In the genomic region with DNA sequence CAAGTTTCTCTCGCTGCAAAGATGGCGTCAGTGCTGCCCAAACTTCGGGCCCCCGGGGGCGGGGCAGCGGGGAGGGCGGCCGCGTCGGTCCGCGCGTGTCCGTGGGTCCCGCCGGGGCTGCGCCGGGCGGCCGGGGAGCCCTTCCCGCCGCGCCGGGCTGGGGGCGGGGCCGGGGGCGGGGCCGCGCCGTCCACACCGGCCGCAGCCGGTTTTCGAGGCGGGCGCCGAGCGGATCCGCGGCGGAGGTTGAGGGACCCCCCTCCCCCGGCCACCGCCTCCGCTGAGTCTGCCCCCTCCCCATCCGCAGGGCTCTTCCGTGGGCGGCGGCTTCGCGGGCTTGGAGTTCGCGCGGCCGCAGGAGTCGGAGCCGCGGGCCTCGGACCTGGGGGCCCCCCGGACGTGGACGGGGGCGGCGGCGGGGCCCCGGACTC, we compare ENCODE assay signal across 9 cellular contexts. TPM values are rescaled to one million over a fixed set of nuclear protein-coding genes. Genes with fewer than 3 reads are reported as not detected.
A peak's percentile ranks its signal among the peaks of the same experiment; 100 is the strongest.
DNase-seq lines count a peak whose midpoint lies in the region; ATAC-seq, FAIRE-seq and TF ChIP-seq lines count a peak whose summit lies in the region.
"Had no signal": no experiment of that assay in that cellular context is flagged by ENCODE, and none has a peak within 500 bp of the region (broad histone marks: within the 10 kb centered on the region; RNA-seq: fewer than 3 reads in every experiment).

No MANE protein-coding gene starts in this region.

- peaks cover 5 to 16% of the 10 kb centered on the region in 2 donors for H3K4me1 ChIP-seq in kidney (ENCODE audit: control insufficient read depth in 1 of 2, insufficient read depth in 1 of 2, low read depth in 1 of 2, low read length in 2 of 2)

- intact Hi-C loops in kidney (cut with DNase I), result no loop called here
- intact Hi-C loops in posterior vena cava (cut with DNase I), result no loop called here

- ATAC-seq in HG02763 (IDR thresholded peaks at IDR 0.05; ENCODE audit: unreplicated experiment) (peak; percentile 13), SK-N-SH treated with all-trans-retinoic acid at 6 μM for 48 hours (peak; percentile 11), GM21526 (IDR thresholded peaks at IDR 0.05; ENCODE audit: low FRiP score, unreplicated experiment) (no peak)
- ATAC-seq in central memory CD8-positive, alpha-beta T cell (replicated peaks; ENCODE audit: extremely low read depth, poor library complexity, severe bottlenecking), result no peak
- ATAC-seq in stimulated activated memory B cell treated with anti-CD40 and anti-IgM and Interleukin-4, amounts not matched to agents 10 μg/mL and 1 μg/mL and 100 μg/mL, for 72 hours, result peak; percentile 13

- no peaks in the 10 kb centered on the region for H3K9me3 Mint-ChIP-seq in central memory CD8-positive, alpha-beta T cell
- no peaks in the 10 kb centered on the region for H3K9me3 Mint-ChIP-seq in stimulated activated memory B cell treated with anti-CD40 and anti-IgM and Interleukin-4, amounts not matched to agents 10 μg/mL and 1 μg/mL and 100 μg/mL, for 72 hours

- H3K36me3 ChIP-seq in kidney (ENCODE audit: control insufficient read depth in 1 of 2, insufficient read depth in 2 of 2, low read length in 2 of 2), result peaks cover 2 to 13% of the 10 kb centered on the region in 2 donors

- H3K27me3 Mint-ChIP-seq in central memory CD8-positive, alpha-beta T cell, result no peaks in the 10 kb centered on the region
- H3K27me3 Mint-ChIP-seq in stimulated activated memory B cell treated with anti-CD40 and anti-IgM and Interleukin-4, amounts not matched to agents 10 μg/mL and 1 μg/mL and 100 μg/mL, for 72 hours, result no peaks in the 10 kb centered on the region

- H3K9me3 ChIP-seq in kidney (ENCODE audit: control insufficient read depth in 1 of 2, low read length in 2 of 2), result no peaks in the 10 kb centered on the region

- H3K27ac ChIP-seq in kidney (ENCODE audit: low read depth in 2 of 2, low read length in 2 of 2), result peak overlapping the region; percentile 89 to 92

- peak overlapping the region; percentile 69 for H3K4me3 Mint-ChIP-seq in central memory CD8-positive, alpha-beta T cell
- H3K4me3 Mint-ChIP-seq in stimulated activated memory B cell treated with anti-CD40 and anti-IgM and Interleukin-4, amounts not matched to agents 10 μg/mL and 1 μg/mL and 100 μg/mL, for 72 hours, result no peak overlapping the region

- peak overlapping the region in 1 of 2 donors; percentile 69 for H3K9ac ChIP-seq in kidney (ENCODE audit: low read length in 2 of 2)

- DNase-seq in EH (ENCODE audit: low read depth), result peak; percentile 41
- no peak for DNase-seq in central memory CD8-positive, alpha-beta T cell (ENCODE audit: low spot score in 2 of 2)
- DNase-seq in kidney, result peak; percentile 91
- DNase-seq in posterior vena cava (ENCODE audit: low spot score), result no peak

- no peak for FAIRE-seq in kidney (lab: Jason Lieb, UNC)

- peak overlapping the region in 1 of 2 donors; percentile 71 for H3K4me3 ChIP-seq in kidney (ENCODE audit: low read length in 2 of 2)

- H3K36me3 Mint-ChIP-seq in central memory CD8-positive, alpha-beta T cell (ENCODE audit: insufficient read depth), result peaks cover 43% of the 10 kb centered on the region
- peaks cover 5% of the 10 kb centered on the region for H3K36me3 Mint-ChIP-seq in stimulated activated memory B cell treated with anti-CD40 and anti-IgM and Interleukin-4, amounts not matched to agents 10 μg/mL and 1 μg/mL and 100 μg/mL, for 72 hours

- no peak overlapping the region for H3K27ac Mint-ChIP-seq in central memory CD8-positive, alpha-beta T cell (ENCODE audit: low read depth)
- no peak overlapping the region for H3K27ac Mint-ChIP-seq in stimulated activated memory B cell treated with anti-CD40 and anti-IgM and Interleukin-4, amounts not matched to agents 10 μg/mL and 1 μg/mL and 100 μg/mL, for 72 hours

- peaks cover 14% of the 10 kb centered on the region for H3K4me1 Mint-ChIP-seq in central memory CD8-positive, alpha-beta T cell
- H3K4me1 Mint-ChIP-seq in stimulated activated memory B cell treated with anti-CD40 and anti-IgM and Interleukin-4, amounts not matched to agents 10 μg/mL and 1 μg/mL and 100 μg/mL, for 72 hours, result peaks cover 26% of the 10 kb centered on the region

- TF ChIP-seq CTCF in kidney (IDR thresholded peaks at IDR 0.05; ENCODE audit: borderline replicate concordance, extremely low read depth, insufficient read depth), result no peak

TF ChIP-seq in SK-N-SH treated with all-trans-retinoic acid at 6 μM for 48 hours, 23 proteins besides CTCF, POLR2A, EP300 and RAD21:
- no peak for TF ChIP-seq ZNF8 (CRISPR knock-in tag; IDR thresholded peaks at IDR 0.05)
- TF ChIP-seq, protein P1, sequence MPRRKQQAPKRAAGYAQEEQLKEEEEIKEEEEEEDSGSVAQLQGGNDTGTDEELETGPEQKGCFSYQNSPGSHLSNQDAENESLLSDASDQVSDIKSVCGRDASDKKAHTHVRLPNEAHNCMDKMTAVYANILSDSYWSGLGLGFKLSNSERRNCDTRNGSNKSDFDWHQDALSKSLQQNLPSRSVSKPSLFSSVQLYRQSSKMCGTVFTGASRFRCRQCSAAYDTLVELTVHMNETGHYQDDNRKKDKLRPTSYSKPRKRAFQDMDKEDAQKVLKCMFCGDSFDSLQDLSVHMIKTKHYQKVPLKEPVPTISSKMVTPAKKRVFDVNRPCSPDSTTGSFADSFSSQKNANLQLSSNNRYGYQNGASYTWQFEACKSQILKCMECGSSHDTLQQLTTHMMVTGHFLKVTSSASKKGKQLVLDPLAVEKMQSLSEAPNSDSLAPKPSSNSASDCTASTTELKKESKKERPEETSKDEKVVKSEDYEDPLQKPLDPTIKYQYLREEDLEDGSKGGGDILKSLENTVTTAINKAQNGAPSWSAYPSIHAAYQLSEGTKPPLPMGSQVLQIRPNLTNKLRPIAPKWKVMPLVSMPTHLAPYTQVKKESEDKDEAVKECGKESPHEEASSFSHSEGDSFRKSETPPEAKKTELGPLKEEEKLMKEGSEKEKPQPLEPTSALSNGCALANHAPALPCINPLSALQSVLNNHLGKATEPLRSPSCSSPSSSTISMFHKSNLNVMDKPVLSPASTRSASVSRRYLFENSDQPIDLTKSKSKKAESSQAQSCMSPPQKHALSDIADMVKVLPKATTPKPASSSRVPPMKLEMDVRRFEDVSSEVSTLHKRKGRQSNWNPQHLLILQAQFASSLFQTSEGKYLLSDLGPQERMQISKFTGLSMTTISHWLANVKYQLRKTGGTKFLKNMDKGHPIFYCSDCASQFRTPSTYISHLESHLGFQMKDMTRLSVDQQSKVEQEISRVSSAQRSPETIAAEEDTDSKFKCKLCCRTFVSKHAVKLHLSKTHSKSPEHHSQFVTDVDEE (CRISPR knock-in tag; IDR thresholded peaks at IDR 0.05), result 0 out of 2 replicates have a peak, but pooled peaks have one; percentile 17
- no peak for TF ChIP-seq ZC3H10 (CRISPR knock-in tag; IDR thresholded peaks at IDR 0.05)
- TF ChIP-seq, protein P2, sequence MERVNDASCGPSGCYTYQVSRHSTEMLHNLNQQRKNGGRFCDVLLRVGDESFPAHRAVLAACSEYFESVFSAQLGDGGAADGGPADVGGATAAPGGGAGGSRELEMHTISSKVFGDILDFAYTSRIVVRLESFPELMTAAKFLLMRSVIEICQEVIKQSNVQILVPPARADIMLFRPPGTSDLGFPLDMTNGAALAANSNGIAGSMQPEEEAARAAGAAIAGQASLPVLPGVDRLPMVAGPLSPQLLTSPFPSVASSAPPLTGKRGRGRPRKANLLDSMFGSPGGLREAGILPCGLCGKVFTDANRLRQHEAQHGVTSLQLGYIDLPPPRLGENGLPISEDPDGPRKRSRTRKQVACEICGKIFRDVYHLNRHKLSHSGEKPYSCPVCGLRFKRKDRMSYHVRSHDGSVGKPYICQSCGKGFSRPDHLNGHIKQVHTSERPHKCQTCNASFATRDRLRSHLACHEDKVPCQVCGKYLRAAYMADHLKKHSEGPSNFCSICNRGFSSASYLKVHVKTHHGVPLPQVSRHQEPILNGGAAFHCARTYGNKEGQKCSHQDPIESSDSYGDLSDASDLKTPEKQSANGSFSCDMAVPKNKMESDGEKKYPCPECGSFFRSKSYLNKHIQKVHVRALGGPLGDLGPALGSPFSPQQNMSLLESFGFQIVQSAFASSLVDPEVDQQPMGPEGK (CRISPR knock-in tag; IDR thresholded peaks at IDR 0.05; ENCODE audit: borderline replicate concordance), result no peak
- no peak for TF ChIP-seq RARB (CRISPR knock-in tag; IDR thresholded peaks at IDR 0.05)
TF ChIP-seq in SK-N-SH treated with all-trans-retinoic acid at 6 μM for 48 hours: peak in this region for 1.

RNA-seq across cellular contexts. Expression of gene SLC2A4RG, which starts 0.5 kb away (rescaled TPM):
- 154 TPM for total RNA-seq in kidney
- polyA plus RNA-seq in kidney (ENCODE audit: insufficient read depth, low read depth, low replicate concordance), result 171 TPM
- 100 to 1,000 TPM in 1 of 2 donors, 10 to 100 TPM in 1; 54.0 to 112 TPM for total RNA-seq in posterior vena cava

RNA-seq across cellular contexts. Expression of gene LIME1, which starts 3.6 kb away (rescaled TPM):
- 12.1 TPM for total RNA-seq in kidney
- 114 TPM for polyA plus RNA-seq in kidney (ENCODE audit: insufficient read depth, low read depth, low replicate concordance)
- 1 to 10 TPM; 4.2 to 4.9 TPM for total RNA-seq in posterior vena cava

RNA-seq across cellular contexts. Expression of gene ZGPAT, which starts 32.2 kb away (rescaled TPM):
- total RNA-seq in kidney (30.5 TPM), posterior vena cava (10 to 100 TPM; 15.1 to 15.2 TPM)
- 39.6 TPM for polyA plus RNA-seq in kidney (ENCODE audit: insufficient read depth, low read depth, low replicate concordance)

RNA-seq across cellular contexts. Expression of gene ARFRP1, which starts 32.3 kb away (rescaled TPM):
- total RNA-seq in kidney (71.2 TPM), posterior vena cava (10 to 100 TPM; 35.7 to 38.1 TPM)
- 60.6 TPM for polyA plus RNA-seq in kidney (ENCODE audit: insufficient read depth, low read depth, low replicate concordance)

RNA-seq across cellular contexts. Expression of gene TNFRSF6B, which starts 43.6 kb away (rescaled TPM):
- total RNA-seq in kidney (64.5 TPM), posterior vena cava (1 to 10 TPM; 5.4 to 7.0 TPM)
- polyA plus RNA-seq in kidney (ENCODE audit: insufficient read depth, low read depth, low replicate concordance), result 2.4 TPM
- total RNA-seq: T-helper 2 cell treated with Interferon-gamma antibody and Interleukin-4, amounts not matched to agents 100 ng/mL and 5 ng/mL, for 36 hours had no signal

Comparison
In these comparisons a context has a peak if more than half of its experiments do, and no peak if none do; other contexts are left out.
1. DNase-seq: peak in EH (single experiment) and kidney (single experiment); none in central memory CD8-positive, alpha-beta T cell (0 of 2) and posterior vena cava (single experiment).
2. ATAC-seq: peak in HG02763 (single experiment), SK-N-SH treated with all-trans-retinoic acid at 6 μM for 48 hours (single experiment) and stimulated activated memory B cell treated with anti-CD40 and anti-IgM and Interleukin-4, amounts not matched to agents 10 μg/mL and 1 μg/mL and 100 μg/mL, for 72 hours (single experiment); none in central memory CD8-positive, alpha-beta T cell (single experiment) and GM21526 (single experiment).